ENCODE assay signal across 8 cellular contexts in genomic region chr20:32189691-32190607, GRCh38. TPM values are rescaled to one million over a fixed set of nuclear protein-coding genes. Genes with fewer than 3 reads are reported as not detected.
DNase-seq lines count a peak whose midpoint lies in the region; ATAC-seq lines count a peak whose summit lies in the region.

No MANE protein-coding gene starts in this region.

- H3K4me3 ChIP-seq in esophagus (ENCODE audit: low read depth in 1 of 2, low read length in 2 of 2) (peak overlapping the region; percentile 60 to 64), muscle layer of duodenum (ENCODE audit: low read depth in 1 of 2, low read length in 2 of 2) (peak overlapping the region; percentile 64 to 73)

- 4 to 5% methylated on average over 80 to 88 of the region's 88 CpGs for WGBS in esophagus, 2 donors

- H3K36me3 ChIP-seq in esophagus (ENCODE audit: control insufficient read depth in 2 of 2, insufficient read depth in 2 of 2, low read length in 1 of 2) = peaks cover 0 to 3% of the 10 kb centered on the region in 2 donors
- peaks cover 0 to 4% of the 10 kb centered on the region in 2 donors for H3K36me3 ChIP-seq in muscle layer of duodenum (ENCODE audit: control insufficient read depth in 1 of 2, insufficient read depth in 2 of 2, low read length in 2 of 2)

- H3K4me1 ChIP-seq in esophagus (ENCODE audit: control insufficient read depth in 2 of 2, insufficient read depth in 2 of 2, low read length in 1 of 2) (peaks cover 6 to 14% of the 10 kb centered on the region in 2 donors), muscle layer of duodenum (ENCODE audit: control insufficient read depth in 1 of 2, insufficient read depth in 2 of 2, low read length in 2 of 2) (peaks cover 9 to 23% of the 10 kb centered on the region in 2 donors)

- DNase-seq in AG20443 (ENCODE audit: low spot score) (peak; percentile 75), NCI-H1092 (lab: John Stamatoyannopoulos, UW) (peak; percentile 58), activated T-cell treated with anti-CD3 and anti-CD28 coated beads for 4 hours (peak; percentile 29)

- H3K27me3 ChIP-seq in esophagus (ENCODE audit: control insufficient read depth in 1 of 2, insufficient read depth in 2 of 2, low read length in 2 of 2) (no peaks in the 10 kb centered on the region), muscle layer of duodenum (ENCODE audit: low read depth, low read length) (no peaks in the 10 kb centered on the region)

- no peaks in the 10 kb centered on the region for H3K9me3 ChIP-seq in esophagus (ENCODE audit: control insufficient read depth in 2 of 2, insufficient read depth in 1 of 2, low read depth in 1 of 2, low read length in 1 of 2)
- H3K9me3 ChIP-seq in muscle layer of duodenum (ENCODE audit: control insufficient read depth in 1 of 2, low read length in 2 of 2) = no peaks in the 10 kb centered on the region

- ATAC-seq in GM18861 (IDR thresholded peaks at IDR 0.05; ENCODE audit: unreplicated experiment) = no peak
- ATAC-seq in HG02642 (IDR thresholded peaks at IDR 0.05; ENCODE audit: poor library complexity, unreplicated experiment) = no peak

- H3K27ac ChIP-seq in esophagus (ENCODE audit: low read depth in 2 of 2, low read length in 1 of 2) (peak overlapping the region; percentile 55 to 83), muscle layer of duodenum (ENCODE audit: low read length) (peak overlapping the region; percentile 45), temporal lobe (ENCODE audit: low read depth, low read length) (peak overlapping the region; percentile 10)

RNA-seq across cellular contexts. Expression of gene PLAGL2, which starts 17.6 kb away (rescaled TPM):
- polyA plus RNA-seq in esophagus = 1 to 10 TPM; 4.1 to 6.4 TPM
- 2.2 TPM for total RNA-seq in temporal lobe

RNA-seq across cellular contexts. Expression of gene POFUT1, which starts 17.7 kb away (rescaled TPM):
- polyA plus RNA-seq in esophagus = 1 to 10 TPM; 5.2 to 7.8 TPM
- 13.8 TPM for total RNA-seq in temporal lobe

Comparison
In these comparisons a context has a peak if more than half of its experiments do, and no peak if none do; other contexts are left out.
1. H3K27ac ChIP-seq: peak in every context shown above with its lines; median percentile 69 in esophagus; 45 in muscle layer of duodenum; 10 in temporal lobe.